In genomic region chr17:42895185-42895555, GRCh38 we compare ENCODE assay signal across 10 cellular contexts. TPM values are rescaled to one million over a fixed set of nuclear protein-coding genes. Genes with fewer than 3 reads are reported as not detected.
DNase-seq lines count a peak whose midpoint lies in the region; ATAC-seq and TF ChIP-seq lines count a peak whose summit lies in the region.
"Had no signal": no experiment of that assay in that cellular context is flagged by ENCODE, and none has a peak within 500 bp of the region (broad histone marks: within the 10 kb centered on the region; RNA-seq: fewer than 3 reads in every experiment).

No MANE protein-coding gene starts in this region.

- H3K4me3 ChIP-seq in GM23248: no peak overlapping the region; the same call in 1 of the 2 replicates
- H3K4me3 ChIP-seq in HAP-1: no peak overlapping the region

- H3K79me2 ChIP-seq in GM23248 (ENCODE audit: insufficient read depth): no peaks in the 10 kb centered on the region

- no peak overlapping the region for H3K4me3 Mint-ChIP-seq in natural killer cell
- H3K4me3 Mint-ChIP-seq: endodermal cell had no signal

- in situ Hi-C loops in GM23248 (cut with MboI): no loop called here
- in situ Hi-C loops in HAP-1 (cut with MboI; ENCODE audit: low sequenced_read_pairs): no loop called here

- no peaks in the 10 kb centered on the region for H3K9me2 ChIP-seq in GM23248 (ENCODE audit: insufficient read depth)

- H3K9me3 Mint-ChIP-seq in natural killer cell: no peaks in the 10 kb centered on the region

- peaks cover 15% of the 10 kb centered on the region; the same call in 1 of the 2 replicates for H3F3A ChIP-seq in GM23248 (ENCODE audit: insufficient read depth)

- peak overlapping the region; percentile 27; the same call in 1 of the 2 replicates for H3K27ac ChIP-seq in GM23248

- peak overlapping the region; percentile 53 for H3K4me2 ChIP-seq in GM23248 (ENCODE audit: unreplicated experiment)

- no peak overlapping the region for H2AFZ ChIP-seq in GM23248

- no peaks in the 10 kb centered on the region for H3K4me1 Mint-ChIP-seq in natural killer cell

- H3K9me3 ChIP-seq in GM23248 (ENCODE audit: low read depth) (no peaks in the 10 kb centered on the region), HAP-1 (no peaks in the 10 kb centered on the region)

- intact Hi-C loops in natural killer cell (cut with micrococcal nuclease): no loop called here

- H3K36me3 ChIP-seq in GM23248 (ENCODE audit: low read depth): no peaks in the 10 kb centered on the region
- no peaks in the 10 kb centered on the region for H3K36me3 ChIP-seq in HAP-1 (replicated peaks)

- no peak overlapping the region for H3K27ac Mint-ChIP-seq in natural killer cell
- H3K27ac Mint-ChIP-seq: endodermal cell had no signal

- H4K20me1 ChIP-seq in GM23248 (ENCODE audit: insufficient read depth): no peaks in the 10 kb centered on the region

- H3K9ac ChIP-seq in GM23248: no peak overlapping the region

- H3K4me1 ChIP-seq in GM23248 (ENCODE audit: insufficient read depth) (peaks cover 18% of the 10 kb centered on the region), HAP-1 (no peaks in the 10 kb centered on the region)

- no peak for TF ChIP-seq CTCF in GM10266 (IDR thresholded peaks at IDR 0.05; ENCODE audit: control insufficient read depth, insufficient read depth, low read depth, missing control alignments)
- TF ChIP-seq CTCF in natural killer cell (IDR thresholded peaks at IDR 0.05): no peak

- DNase-seq in GM23248 (peak; percentile 97), amniotic epithelial cell (ENCODE audit: low read depth) (peak; percentile 72), iris pigment epithelial cell (ENCODE audit: low read depth) (peak; percentile 82), smooth muscle cell of the brain vasculature (ENCODE audit: low read depth, low spot score) (peak; percentile 6), HAP-1 (ENCODE audit: low spot score in 2 of 2) (no peak), GM10266 (ENCODE audit: extremely low spot score) (no peak), natural killer cell (no peak), NCI-H146 treated with DMSO at 0.1 percent for 48 hours (lab: John Stamatoyannopoulos, UW; ENCODE audit: unreplicated experiment) (no peak)
- DNase-seq: activated CD4-positive, alpha-beta T cell treated with anti-CD3 and anti-CD28 coated beads, Interleukin-2, amount 50 U/mL, for 48 hours; endodermal cell had no signal

- no peak for ATAC-seq in natural killer cell

- peaks cover 0 to 5% of the 10 kb centered on the region in 2 donors for H3K27me3 Mint-ChIP-seq in natural killer cell (ENCODE audit: low read depth in 2 of 2)

- WGBS in GM23248 (ENCODE audit: low coverage in 1 of 2, low lambda C conversion rate in 2 of 2, missing lambda C conversion rate in 2 of 2), 2 experiments: 0% methylated on average over 2 of the region's 2 CpGs

- no peaks in the 10 kb centered on the region for H3K36me3 Mint-ChIP-seq in natural killer cell

- no peaks in the 10 kb centered on the region; the same call in 1 of the 2 replicates for H3K27me3 ChIP-seq in GM23248 (replicated peaks; ENCODE audit: insufficient read depth)
- H3K27me3 ChIP-seq in HAP-1 (ENCODE audit: low read depth): no peaks in the 10 kb centered on the region; the same call in 1 of the 2 replicates

RNA-seq across cellular contexts. Expression of gene G6PC1, which starts 5.4 kb away (rescaled TPM):
- total RNA-seq in GM23248 (2014; rRNA removed; shearing (Covaris generic)): not detected in 2 replicates
- not detected in 2 replicates for polyA plus RNA-seq in GM23248 (2016; fragmentation: Nextera tagmentation; extraction: Ambion mirVana)
- total RNA-seq in natural killer cell: not detected
- total RNA-seq: endodermal cell had no signal

RNA-seq across cellular contexts. Expression of gene AOC3, which starts 44.2 kb away (rescaled TPM):
- 0.13 TPM in 1 of 2 replicates, not detected in the other for total RNA-seq in GM23248 (2014; rRNA removed; shearing (Covaris generic))
- polyA plus RNA-seq in GM23248 (2016; fragmentation: Nextera tagmentation; extraction: Ambion mirVana): 0.05 TPM in 1 of 2 replicates, not detected in the other
- total RNA-seq in natural killer cell: 1 to 10 TPM in 1 of 3 donors, under 1 TPM in 2; 0.52 to 1.0 (median 0.73) TPM

RNA-seq across cellular contexts. Expression of gene AOC2, which starts 50.8 kb away (rescaled TPM):
- total RNA-seq in GM23248 (2014; rRNA removed; shearing (Covaris generic)): 0.13 and 0.22 TPM in 2 replicates
- polyA plus RNA-seq in GM23248 (2016; fragmentation: Nextera tagmentation; extraction: Ambion mirVana): 0.09 and 0.14 TPM in 2 replicates
- 1 to 10 TPM; 3.0 to 3.9 (median 3.5) TPM for total RNA-seq in natural killer cell

Comparison
In these comparisons a context has a peak if more than half of its experiments do, and no peak if none do; other contexts are left out.
1. DNase-seq: peak in GM23248 (single experiment), amniotic epithelial cell (single experiment), iris pigment epithelial cell (single experiment) and smooth muscle cell of the brain vasculature (single experiment); none in HAP-1 (0 of 2), GM10266 (single experiment), natural killer cell (single experiment) and NCI-H146 treated with DMSO at 0.1 percent for 48 hours (single experiment).